16 cellular contexts compared by ENCODE assay signal in genomic region chr20:37389241-37389747, GRCh38.
"Had no signal": no experiment of that assay in that cellular context is flagged by ENCODE, and none has a peak within 500 bp of the region (broad histone marks: within the 10 kb centered on the region; RNA-seq: fewer than 3 reads in every experiment).

No MANE protein-coding gene starts in this region.

- H3K27ac Mint-ChIP-seq: activated CD4-positive, alpha-beta memory T cell treated with anti-CD3 and anti-CD28 coated beads, Interleukin-2, amount 10 ng/mL, durations not matched to agents 7 days and 5 days; activated T-cell treated with anti-CD3 and anti-CD28 coated beads, Interleukin-2, amount 50 U/mL, for 72 hours; T-helper 2 cell treated with Interferon-gamma antibody and Interleukin-4, amounts not matched to agents 5 μg/mL and 100 μg/mL, for 36 hours; type B pancreatic cell had no signal

- H3K4me3 ChIP-seq: breast epithelium, esophagus squamous epithelium, left lung had no signal

- H3K4me3 Mint-ChIP-seq: activated CD4-positive, alpha-beta memory T cell treated with anti-CD3 and anti-CD28 coated beads, Interleukin-2, amount 10 ng/mL, durations not matched to agents 7 days and 5 days; activated T-cell treated with anti-CD3 and anti-CD28 coated beads, Interleukin-2, amount 50 U/mL, for 72 hours; neural crest cell; T-helper 2 cell treated with Interferon-gamma antibody and Interleukin-4, amounts not matched to agents 5 μg/mL and 100 μg/mL, for 36 hours; type B pancreatic cell had no signal

- H3K9me3 Mint-ChIP-seq: activated CD4-positive, alpha-beta memory T cell treated with anti-CD3 and anti-CD28 coated beads, Interleukin-2, amount 10 ng/mL, durations not matched to agents 7 days and 5 days; activated T-cell treated with anti-CD3 and anti-CD28 coated beads, Interleukin-2, amount 50 U/mL, for 72 hours; neural crest cell; T-helper 2 cell treated with Interferon-gamma antibody and Interleukin-4, amounts not matched to agents 5 μg/mL and 100 μg/mL, for 36 hours; type B pancreatic cell had no signal

- H3K27ac ChIP-seq: breast epithelium, esophagus squamous epithelium, left lung had no signal

- ATAC-seq: activated T-cell treated with anti-CD3 and anti-CD28 coated beads, Interleukin-2, amount 50 U/mL, for 72 hours; left lung; right cardiac atrium had no signal

- H3K4me1 ChIP-seq: breast epithelium had no signal

- H3K9me3 ChIP-seq: breast epithelium, esophagus squamous epithelium, left lung had no signal

- H3K27me3 ChIP-seq: breast epithelium had no signal

- H3K27me3 Mint-ChIP-seq: type B pancreatic cell had no signal

- DNase-seq: activated CD4-positive, alpha-beta memory T cell treated with anti-CD3 and anti-CD28 coated beads, Interleukin-2, amount 10 ng/mL, durations not matched to agents 7 days and 5 days; activated CD4-positive, alpha-beta T cell treated with anti-CD3 and anti-CD28 coated beads for 1 hour; activated naive CD4-positive, alpha-beta T cell; activated T-cell treated with anti-CD3 and anti-CD28 coated beads, Interleukin-2, amount 50 U/mL, for 72 hours; esophagus squamous epithelium; foreskin fibroblast; right cardiac atrium; stimulated activated CD4-positive, alpha-beta T cell treated with anti-CD3 and anti-CD28 coated beads, Interleukin-1b, Interleukin-23, amount 100 ng/mL, for 48 hours; stimulated activated naive CD4-positive, alpha-beta T cell; substantia nigra; SW 1271 had no signal

- H3K36me3 ChIP-seq: breast epithelium had no signal
